17 cellular contexts compared by ENCODE assay signal in the genomic region with DNA sequence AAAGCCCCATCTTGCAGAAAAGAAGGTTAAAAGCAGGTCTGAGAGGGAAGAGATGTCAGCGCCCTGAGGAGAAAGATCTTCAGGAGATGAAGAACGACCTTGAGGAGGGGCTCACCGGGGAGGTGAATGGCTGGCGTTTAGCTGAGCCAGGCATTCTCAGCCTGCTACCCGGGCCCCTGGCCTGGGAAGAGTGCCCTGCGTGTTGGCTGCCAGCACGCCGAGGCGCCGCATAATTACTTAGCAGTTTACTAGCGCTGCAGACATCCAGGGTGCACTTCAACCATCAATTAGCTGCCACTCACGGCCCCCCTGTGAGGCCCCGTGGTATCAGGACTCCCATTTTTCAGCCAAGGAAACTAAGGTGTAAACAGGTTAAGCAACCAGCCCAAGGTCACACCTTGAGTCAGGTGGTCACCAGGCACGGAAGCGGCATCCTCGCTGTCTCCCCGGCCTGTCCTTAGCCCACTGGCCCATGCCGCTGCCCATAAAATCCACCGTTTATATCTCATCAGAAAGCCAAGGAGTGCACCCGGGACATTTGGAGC.
DNase-seq lines count a peak whose midpoint lies in the region; ATAC-seq and TF ChIP-seq lines count a peak whose summit lies in the region.
"Had no signal": no experiment of that assay in that cellular context is flagged by ENCODE, and none has a peak within 500 bp of the region (broad histone marks: within the 10 kb centered on the region; RNA-seq: fewer than 3 reads in every experiment).

No MANE protein-coding gene starts in this region.

- H3K27ac ChIP-seq in osteoblast (ENCODE audit: low read depth, low read length): no peak overlapping the region
- H3K27ac ChIP-seq: BLaER1 had no signal

- no peaks in the 10 kb centered on the region for H4K20me1 ChIP-seq in osteoblast (ENCODE audit: insufficient read depth, low read length)
- H4K20me1 ChIP-seq: BLaER1 had no signal

- no peaks in the 10 kb centered on the region for H3K27me3 ChIP-seq in osteoblast (ENCODE audit: insufficient read depth, low read length)
- H3K27me3 ChIP-seq: BLaER1 had no signal

- H3K9me3 ChIP-seq in osteoblast (ENCODE audit: low read depth, low read length): no peaks in the 10 kb centered on the region
- H3K9me3 ChIP-seq: BLaER1 had no signal

- no peak overlapping the region for H3K4me2 ChIP-seq in osteoblast (ENCODE audit: insufficient read depth, low read length)
- H3K4me2 ChIP-seq: BLaER1, GM23338 had no signal

- no peak overlapping the region for H3K4me3 ChIP-seq in osteoblast (ENCODE audit: insufficient read depth, low read length)
- H3K4me3 ChIP-seq: BLaER1, GM23338 had no signal

- TF ChIP-seq CTCF in osteoblast (IDR thresholded peaks at IDR 0.05; ENCODE audit: extremely low read depth, low read depth, low read length): no peak

- no peaks in the 10 kb centered on the region for H3K36me3 ChIP-seq in osteoblast (ENCODE audit: insufficient read depth, low read length)
- H3K36me3 ChIP-seq: BLaER1 had no signal

- ATAC-seq in HG02981 (IDR thresholded peaks at IDR 0.05; ENCODE audit: unreplicated experiment): no peak
- ATAC-seq: GM23338 had no signal

- H3K79me2 ChIP-seq in osteoblast (ENCODE audit: insufficient read depth, low read length): no peaks in the 10 kb centered on the region

- H2AFZ ChIP-seq in osteoblast (ENCODE audit: low read length): no peak overlapping the region
- H2AFZ ChIP-seq: GM23338 had no signal

- DNase-seq in NCI-H1436 (lab: John Stamatoyannopoulos, UW): peak; percentile 46
- DNase-seq in NCI-H1436 treated with DMSO at 0.1 percent for 48 hours (lab: John Stamatoyannopoulos, UW): no peak
- DNase-seq in NCI-H2227 (lab: John Stamatoyannopoulos, UW; ENCODE audit: unreplicated experiment): peak; percentile 20
- peak in 29 of 51 donors; percentile 2 to 68 (median 38) for DNase-seq in hypothalamus (lab: John Stamatoyannopoulos, UW)
- peak; percentile 14 for DNase-seq in osteoblast (ENCODE audit: insufficient read length, low spot score, missing footprints)
- DNase-seq in occipital lobe (lab: John Stamatoyannopoulos, UW): no peak
- no peak for DNase-seq in activated naive CD4-positive, alpha-beta T cell (lab: John Stamatoyannopoulos, UW)
- DNase-seq: CD8-positive, alpha-beta memory T cell; DMS 273 treated with DMSO at 0.1 percent for 48 hours; GF-D8; NCI-H187; NCI-H2171; NCI-H510A; SIG-M5 had no signal

- peaks cover 11% of the 10 kb centered on the region for H3K4me1 ChIP-seq in osteoblast (ENCODE audit: insufficient read depth, low read length)

Comparison
In these comparisons a context has a peak if more than half of its experiments do, and no peak if none do; other contexts are left out.
1. DNase-seq: peak in NCI-H1436 (single experiment), NCI-H2227 (single experiment), hypothalamus (29 of 51) and osteoblast (single experiment); none in NCI-H1436 treated with DMSO at 0.1 percent for 48 hours (single experiment), occipital lobe (single experiment) and activated naive CD4-positive, alpha-beta T cell (0 of 4).